In the genomic region with DNA sequence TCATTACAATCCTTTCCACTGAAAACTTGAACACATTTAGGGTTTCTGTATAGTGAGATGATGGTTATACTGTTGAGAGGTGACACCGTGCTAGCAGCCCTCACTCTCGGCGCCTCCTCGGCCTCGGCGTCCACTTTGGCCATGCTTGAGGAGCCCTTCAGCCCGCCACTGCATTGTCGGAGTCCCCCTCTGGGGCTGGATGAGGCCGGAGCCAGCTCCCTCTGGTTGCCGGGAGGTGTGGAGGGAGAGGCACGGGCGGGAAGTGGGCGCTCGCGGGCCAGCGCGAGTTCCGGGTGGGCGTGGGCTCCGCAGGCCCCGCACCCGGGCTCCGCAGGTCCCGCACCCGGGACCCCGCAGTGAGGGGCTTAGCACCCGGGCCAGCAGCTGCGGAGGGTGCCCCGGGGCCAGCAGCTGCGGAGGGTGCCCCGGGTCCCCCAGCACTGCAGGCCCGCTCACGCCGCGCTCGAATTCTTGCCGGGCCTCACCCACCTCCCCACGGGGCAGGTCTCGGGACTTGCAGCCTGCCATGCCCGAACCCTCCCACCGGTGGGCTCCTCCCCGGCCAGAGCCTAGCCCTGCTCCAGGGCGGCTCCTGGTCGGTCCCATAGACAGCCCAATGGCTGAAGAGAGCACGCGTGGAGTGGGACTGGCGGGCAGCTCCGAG, we compare ENCODE assay signal across 22 cellular contexts.
DNase-seq lines count a peak whose midpoint lies in the region; ATAC-seq, FAIRE-seq and TF ChIP-seq lines count a peak whose summit lies in the region.
"Had no signal": no experiment of that assay in that cellular context is flagged by ENCODE, and none has a peak within 500 bp of the region (broad histone marks: within the 10 kb centered on the region; RNA-seq: fewer than 3 reads in every experiment).

No MANE protein-coding gene starts in this region.

- H2BK20ac ChIP-seq in H1 (ENCODE audit: low read length): no peak overlapping the region

- H3K23ac ChIP-seq in H1 (ENCODE audit: insufficient read length) (no peak overlapping the region), neuronal stem cell (ENCODE audit: low read depth, low read length, poor library complexity) (no peak overlapping the region), trophoblast cell (ENCODE audit: low read length) (no peak overlapping the region)

- no peak for FAIRE-seq in H1 (lab: Jason Lieb, UNC)
- FAIRE-seq: D721Med, G401.6, GM12891, GM19239, H54, K562 had no signal

- DNase-seq in stimulated activated naive CD8-positive, alpha-beta T cell treated with anti-CD3 and anti-CD28 coated beads, Interleukin-15, amount 100 ng/mL, for 72 hours: no peak
- no peak for DNase-seq in stimulated activated naive CD8-positive, alpha-beta T cell treated with anti-CD3 and anti-CD28 coated beads, Interleukin-15, Interleukin-2, amounts not matched to agents 100 U/mL and 50 U/mL, for 24 hours
- DNase-seq in H1 (ENCODE audit: low read depth in 1 of 2, low spot score in 2 of 2) (no peak), neuronal stem cell (ENCODE audit: low spot score) (no peak), upper lobe of right lung (no peak), trophoblast cell (no peak), SKM-1 treated with dmso at 0.1 percent for 144 hours (lab: John Stamatoyannopoulos, UW; ENCODE audit: unreplicated experiment) (no peak)
- DNase-seq: C1 segment of cervical spinal cord; CD4-positive, CD25-positive, alpha-beta regulatory T cell; CD8-positive, alpha-beta memory T cell; COR-L47; IMR-90 had no signal

- intact Hi-C loops in upper lobe of right lung (cut with DNase I): no loop called here

- H4K8ac ChIP-seq in H1 (ENCODE audit: extremely low read depth, insufficient read depth, low read length) (no peak overlapping the region), neuronal stem cell (ENCODE audit: low read depth, low read length) (no peak overlapping the region), trophoblast cell (ENCODE audit: low read depth, low read length) (no peak overlapping the region)

- no peak overlapping the region for H2AFZ ChIP-seq in H1 (ENCODE audit: low read length)
- no peak overlapping the region for H2AFZ ChIP-seq in neuronal stem cell (ENCODE audit: low read length)
- H2AFZ ChIP-seq in trophoblast cell (ENCODE audit: insufficient read depth, low read length, poor library complexity): no peak overlapping the region

- H3K56ac ChIP-seq in H1 (replicated peaks; ENCODE audit: insufficient read length, low read depth, low read length): no peak overlapping the region

- H3K4ac ChIP-seq in H1 (replicated peaks; ENCODE audit: insufficient read length, low read depth, low read length) (no peak overlapping the region), neuronal stem cell (ENCODE audit: low read length) (no peak overlapping the region), trophoblast cell (ENCODE audit: low read depth, low read length) (no peak overlapping the region)

- H3K27me3 Mint-ChIP-seq in stimulated activated naive CD8-positive, alpha-beta T cell treated with anti-CD3 and anti-CD28 coated beads, Interleukin-15, amount 100 ng/mL, for 72 hours: no peaks in the 10 kb centered on the region
- H3K27me3 Mint-ChIP-seq: B cell; CD4-positive, CD25-positive, alpha-beta regulatory T cell; CD8-positive, alpha-beta memory T cell had no signal

- 99% methylated on average over 35 of the region's 48 CpGs; no CpG with 5 or more reads in 1 of the 2 experiments for whole genome bisulfite sequencing in H1 (ENCODE audit: extremely low coverage in 1 of 2, insufficient coverage in 1 of 2, insufficient read length in 1 of 2, insufficient replicate concordance in 2 of 2, low coverage in 1 of 2, low lambda C conversion rate in 2 of 2, missing lambda C conversion rate in 1 of 2), 2 experiments
- WGBS in neuronal stem cell (ENCODE audit: extremely low coverage in 2 of 2, insufficient read length in 2 of 2, insufficient replicate concordance in 1 of 2), 2 donors: no CpG with 5 or more reads among the region's 48 CpGs
- no CpG with 5 or more reads among the region's 48 CpGs for WGBS in trophoblast cell (ENCODE audit: extremely low coverage, insufficient coverage, insufficient read length)

- H3K27ac ChIP-seq in H1 (ENCODE audit: low read depth, low read length) (no peak overlapping the region), neuronal stem cell (replicated peaks; ENCODE audit: low read length) (no peak overlapping the region), upper lobe of right lung (no peak overlapping the region), trophoblast cell (ENCODE audit: low read depth, low read length) (no peak overlapping the region)
- H3K27ac ChIP-seq: HL-60 had no signal

- no peaks in the 10 kb centered on the region for H3K23me2 ChIP-seq in H1 (ENCODE audit: low read depth, low read length)

- no peak for TF ChIP-seq RAD21 in H1 (IDR thresholded peaks at IDR 0.05 in 1 of 2, conservative IDR thresholded peaks at IDR 0.05 in 1 of 2; ENCODE audit: low read depth in 2 of 2, low read length in 2 of 2)

- TF ChIP-seq CTCF in H1 (IDR thresholded peaks at IDR 0.05; ENCODE audit: control extremely low read depth in 1 of 3, insufficient read depth in 1 of 3, low read depth in 1 of 3, low read length in 3 of 3) (no peak), upper lobe of right lung (IDR thresholded peaks at IDR 0.05) (no peak)

- H3K9me3 Mint-ChIP-seq in stimulated activated naive CD8-positive, alpha-beta T cell treated with anti-CD3 and anti-CD28 coated beads, Interleukin-15, amount 100 ng/mL, for 72 hours: peaks cover 0 to 5% of the 10 kb centered on the region in 2 donors

- no peak overlapping the region for H4K12ac ChIP-seq in trophoblast cell (ENCODE audit: low read depth, low read length)

- no peak overlapping the region for H3K4me2 ChIP-seq in H1 (ENCODE audit: insufficient read depth in 1 of 2, low read depth in 2 of 2, low read length in 2 of 2)
- no peak overlapping the region for H3K4me2 ChIP-seq in neuronal stem cell (ENCODE audit: insufficient read depth, low read length, poor library complexity, severe bottlenecking)
- H3K4me2 ChIP-seq in trophoblast cell (ENCODE audit: low read length): no peak overlapping the region

- H2BK12ac ChIP-seq in H1 (ENCODE audit: low read depth, low read length) (no peak overlapping the region), neuronal stem cell (ENCODE audit: low read length) (peak overlapping the region; percentile 82), trophoblast cell (ENCODE audit: low read length) (no peak overlapping the region)

- H3K4me3 ChIP-seq in H1 (ENCODE audit: extremely low read depth in 1 of 4, insufficient read depth in 2 of 4, low read depth in 3 of 4, low read length in 4 of 4): no peak overlapping the region
- H3K4me3 ChIP-seq in neuronal stem cell (ENCODE audit: low read length in 2 of 2): no peak overlapping the region
- H3K4me3 ChIP-seq in upper lobe of right lung: no peak overlapping the region
- no peak overlapping the region for H3K4me3 ChIP-seq in trophoblast cell (ENCODE audit: low read depth, low read length)
- H3K4me3 ChIP-seq: K562 had no signal

- no peak overlapping the region for H2BK15ac ChIP-seq in H1 (ENCODE audit: low read length)
- H2BK15ac ChIP-seq in neuronal stem cell (ENCODE audit: low read length): peak overlapping the region; percentile 99

- H3K9ac ChIP-seq in H1 (replicated peaks in 1 of 4; ENCODE audit: extremely low read depth in 1 of 4, low read depth in 3 of 4, low read length in 3 of 4) (no peak overlapping the region), neuronal stem cell (ENCODE audit: low read depth, low read length, poor library complexity) (no peak overlapping the region), trophoblast cell (ENCODE audit: low read length) (no peak overlapping the region)

- H3K14ac ChIP-seq in H1 (ENCODE audit: insufficient read length): no peak overlapping the region
- no peak overlapping the region for H3K14ac ChIP-seq in neuronal stem cell (ENCODE audit: low read length)
- H3K14ac ChIP-seq in trophoblast cell (ENCODE audit: low read length): no peak overlapping the region

- peak; percentile 83 for ATAC-seq in stimulated activated naive CD8-positive, alpha-beta T cell treated with anti-CD3 and anti-CD28 coated beads, Interleukin-15, amount 100 ng/mL, for 72 hours
- no peak for ATAC-seq in stimulated activated naive CD8-positive, alpha-beta T cell treated with anti-CD3 and anti-CD28 coated beads, Interleukin-15, Interleukin-2, amounts not matched to agents 100 U/mL and 50 U/mL, for 24 hours
- ATAC-seq in upper lobe of right lung (peak; percentile 31), HG03521 (IDR thresholded peaks at IDR 0.05; ENCODE audit: unreplicated experiment) (no peak)
- ATAC-seq: HCT116, K562 had no signal

- H2BK120ac ChIP-seq in H1 (replicated peaks; ENCODE audit: low read depth, low read length) (no peak overlapping the region), neuronal stem cell (ENCODE audit: low read depth, low read length) (peak overlapping the region; percentile 43), trophoblast cell (ENCODE audit: insufficient read depth, low read length, poor library complexity) (no peak overlapping the region)

- H3K36me3 ChIP-seq in H1 (ENCODE audit: control insufficient read depth in 2 of 4, insufficient read depth in 4 of 4, low read length in 3 of 4): no peaks in the 10 kb centered on the region
- H3K36me3 ChIP-seq in neuronal stem cell (replicated peaks in 1 of 2; ENCODE audit: control insufficient read depth in 2 of 2, insufficient read depth in 2 of 2, low read length in 2 of 2): no peaks in the 10 kb centered on the region
- H3K36me3 ChIP-seq in upper lobe of right lung: no peaks in the 10 kb centered on the region
- H3K36me3 ChIP-seq in trophoblast cell (ENCODE audit: control insufficient read depth in 1 of 2, insufficient read depth in 2 of 2, low read length in 2 of 2): no peaks in the 10 kb centered on the region

- H2BK5ac ChIP-seq in H1 (ENCODE audit: low read depth, low read length) (no peak overlapping the region), neuronal stem cell (ENCODE audit: low read length) (no peak overlapping the region), trophoblast cell (ENCODE audit: low read depth, low read length, poor library complexity) (no peak overlapping the region)

- no peak for TF ChIP-seq POLR2A in H1 (IDR thresholded peaks at IDR 0.05; ENCODE audit: control extremely low read depth in 1 of 2, low read depth in 2 of 2, low read length in 2 of 2)

- POLR2A ChIA-PET in H1 (lab: Charles Lee; ENCODE audit: partially characterized antibody): no interaction called here

- no peak for TF ChIP-seq EP300 in H1 (IDR thresholded peaks at IDR 0.05; ENCODE audit: borderline replicate concordance in 1 of 2, low read depth in 2 of 2, low read length in 2 of 2)

- H3K4me3 Mint-ChIP-seq in stimulated activated naive CD8-positive, alpha-beta T cell treated with anti-CD3 and anti-CD28 coated beads, Interleukin-15, amount 100 ng/mL, for 72 hours: no peak overlapping the region
- H3K4me3 Mint-ChIP-seq: B cell; CD4-positive, CD25-positive, alpha-beta regulatory T cell; CD8-positive, alpha-beta memory T cell had no signal

- H3K27ac Mint-ChIP-seq in stimulated activated naive CD8-positive, alpha-beta T cell treated with anti-CD3 and anti-CD28 coated beads, Interleukin-15, amount 100 ng/mL, for 72 hours: no peak overlapping the region
- H3K27ac Mint-ChIP-seq: B cell; CD4-positive, CD25-positive, alpha-beta regulatory T cell; CD8-positive, alpha-beta memory T cell had no signal

- H4K5ac ChIP-seq in H1 (ENCODE audit: insufficient read length, low read depth, low read length): no peak overlapping the region

- H3K4me1 ChIP-seq in H1 (replicated peaks in 1 of 4; ENCODE audit: control insufficient read depth in 3 of 4, insufficient read depth in 4 of 4, low read length in 3 of 4) (peaks cover 0 to 9% (median 4%) of the 10 kb centered on the region in 4 experiments; a peak in 5 of 7 replicates), neuronal stem cell (ENCODE audit: control insufficient read depth in 2 of 2, insufficient read depth in 1 of 2, low read depth in 1 of 2, low read length in 2 of 2) (peaks cover 4 to 31% of the 10 kb centered on the region in 2 donors), upper lobe of right lung (peaks cover 14% of the 10 kb centered on the region), trophoblast cell (ENCODE audit: control insufficient read depth in 1 of 2, insufficient read depth in 2 of 2, low read length in 2 of 2) (peaks cover 0 to 6% of the 10 kb centered on the region in 2 experiments)

- CTCF ChIA-PET in H1 (lab: Charles Lee; ENCODE audit: partially characterized antibody): no interaction called here

- H3K27me3 ChIP-seq in H1 (replicated peaks in 1 of 4; ENCODE audit: control insufficient read depth in 3 of 4, extremely low read depth in 1 of 4, insufficient read depth in 3 of 4, low read length in 3 of 4): no peaks in the 10 kb centered on the region
- H3K27me3 ChIP-seq in neuronal stem cell (ENCODE audit: control insufficient read depth in 3 of 3, insufficient read depth in 3 of 3, low read depth in 1 of 3, low read length in 3 of 3): no peaks in the 10 kb centered on the region
- H3K27me3 ChIP-seq in upper lobe of right lung: no peaks in the 10 kb centered on the region
- H3K27me3 ChIP-seq in trophoblast cell (ENCODE audit: insufficient read depth, low read length): no peaks in the 10 kb centered on the region

- no peaks in the 10 kb centered on the region for H3K79me1 ChIP-seq in H1 (ENCODE audit: low read depth, low read length)
- H3K79me1 ChIP-seq in neuronal stem cell (ENCODE audit: low read depth, low read length): no peaks in the 10 kb centered on the region
- no peaks in the 10 kb centered on the region for H3K79me1 ChIP-seq in trophoblast cell (ENCODE audit: low read length)

- H4K20me1 ChIP-seq in H1 (replicated peaks in 1 of 2; ENCODE audit: control insufficient read depth in 1 of 2, insufficient read depth in 2 of 2, low read length in 2 of 2): no peaks in the 10 kb centered on the region

- H3K9me3 ChIP-seq in H1 (ENCODE audit: insufficient read depth in 2 of 2, low read depth in 1 of 2, low read length in 1 of 2) (peaks cover under 1 to 6% of the 10 kb centered on the region in 2 experiments; a peak in 3 of 4 replicates), neuronal stem cell (replicated peaks in 1 of 2; ENCODE audit: control insufficient read depth in 2 of 2, insufficient read depth in 1 of 2, low read depth in 1 of 2, low read length in 2 of 2) (peaks cover 2 to 14% of the 10 kb centered on the region in 2 donors), upper lobe of right lung (no peaks in the 10 kb centered on the region), trophoblast cell (ENCODE audit: insufficient read depth, low read depth, low read length) (peaks cover 2% of the 10 kb centered on the region)

- H3K79me2 ChIP-seq in H1 (ENCODE audit: control insufficient read depth in 1 of 2, insufficient read depth in 2 of 2, low read length in 2 of 2): no peaks in the 10 kb centered on the region
- H3K79me2 ChIP-seq in trophoblast cell (ENCODE audit: control insufficient read depth, insufficient read depth, low read length, poor library complexity): no peaks in the 10 kb centered on the region

- H4K91ac ChIP-seq in H1 (replicated peaks; ENCODE audit: insufficient read length, low read length) (peak overlapping the region; percentile 17), neuronal stem cell (ENCODE audit: low read depth, low read length, poor library complexity) (no peak overlapping the region), trophoblast cell (ENCODE audit: low read depth, low read length) (no peak overlapping the region)

- H3K18ac ChIP-seq in H1 (ENCODE audit: extremely low read depth, low read length): no peak overlapping the region
- H3K18ac ChIP-seq in neuronal stem cell (ENCODE audit: low read length): peak overlapping the region; percentile 96
- H3K18ac ChIP-seq in trophoblast cell (ENCODE audit: low read length): no peak overlapping the region

- no peaks in the 10 kb centered on the region for H3K4me1 Mint-ChIP-seq in stimulated activated naive CD8-positive, alpha-beta T cell treated with anti-CD3 and anti-CD28 coated beads, Interleukin-15, amount 100 ng/mL, for 72 hours
- H3K4me1 Mint-ChIP-seq: B cell; CD4-positive, CD25-positive, alpha-beta regulatory T cell; CD8-positive, alpha-beta memory T cell had no signal

- H2AK5ac ChIP-seq in H1 (ENCODE audit: low read depth, low read length) (no peak overlapping the region), neuronal stem cell (ENCODE audit: low read depth, low read length) (peak overlapping the region; percentile 98), trophoblast cell (ENCODE audit: low read length) (no peak overlapping the region)

Comparison
In these comparisons a context has a peak if more than half of its experiments do, and no peak if none do; other contexts are left out.
1. ATAC-seq: peak in stimulated activated naive CD8-positive, alpha-beta T cell treated with anti-CD3 and anti-CD28 coated beads, Interleukin-15, amount 100 ng/mL, for 72 hours (single experiment) and upper lobe of right lung (single experiment); none in stimulated activated naive CD8-positive, alpha-beta T cell treated with anti-CD3 and anti-CD28 coated beads, Interleukin-15, Interleukin-2, amounts not matched to agents 100 U/mL and 50 U/mL, for 24 hours (single experiment) and HG03521 (single experiment).